22 cellular contexts compared by ENCODE assay signal in the genomic region with DNA sequence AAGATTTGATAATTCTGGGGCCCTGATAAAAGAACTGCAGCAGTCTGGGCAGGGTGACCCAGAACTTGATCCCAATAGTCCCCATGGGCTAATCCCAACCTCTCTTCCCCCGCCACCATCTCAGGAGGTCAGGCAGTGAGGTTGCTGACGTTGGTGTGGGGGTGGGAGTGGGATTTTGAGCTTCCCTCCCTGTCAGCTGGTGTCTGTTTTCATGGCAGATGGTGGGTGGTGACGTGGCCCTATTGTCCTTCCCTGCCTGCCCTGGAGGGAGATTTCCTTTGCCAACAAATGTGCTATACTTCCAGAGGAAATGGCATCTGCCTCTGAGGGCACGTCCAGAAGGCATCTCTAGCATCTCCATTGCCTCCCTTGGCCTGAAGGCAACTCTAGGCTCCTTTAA. TPM values are rescaled to one million over a fixed set of nuclear protein-coding genes. Genes with fewer than 3 reads are reported as not detected.
DNase-seq lines count a peak whose midpoint lies in the region; ATAC-seq and TF ChIP-seq lines count a peak whose summit lies in the region.
"Had no signal": no experiment of that assay in that cellular context is flagged by ENCODE, and none has a peak within 500 bp of the region (broad histone marks: within the 10 kb centered on the region; RNA-seq: fewer than 3 reads in every experiment).

No MANE protein-coding gene starts in this region.

- no peaks in the 10 kb centered on the region for H3K9me3 ChIP-seq in gastroesophageal sphincter
- H3K9me3 ChIP-seq: adrenal gland, mucosa of descending colon, testis had no signal

- H3K27me3 ChIP-seq in gastroesophageal sphincter: peaks cover 19% of the 10 kb centered on the region
- H3K27me3 ChIP-seq: adrenal gland, testis had no signal

- no peaks in the 10 kb centered on the region for H3K36me3 ChIP-seq in gastroesophageal sphincter
- H3K36me3 ChIP-seq: adrenal gland had no signal

- H3K9me3 Mint-ChIP-seq in glutamatergic neuron (ENCODE audit: unreplicated experiment): peaks cover 10% of the 10 kb centered on the region
- no peaks in the 10 kb centered on the region for H3K9me3 Mint-ChIP-seq in activated CD8-positive, alpha-beta T cell treated with anti-CD3 and anti-CD28 coated beads, Interleukin-2, amount 10 ng/mL, durations not matched to agents 7 days and 5 days (ENCODE audit: insufficient read depth)
- H3K9me3 Mint-ChIP-seq: activated T-helper 2 cell treated with anti-CD3 and anti-CD28 coated beads, Interferon-gamma antibody, Interleukin-2, Interleukin-4, amounts not matched to agents 10 μg/mL and 5 μg/mL and 100 μg/mL, durations not matched to agents 14 hours and 24 hours and 36 hours; effector memory CD8-positive, alpha-beta T cell; T-helper 2 cell treated with Interferon-gamma antibody and Interleukin-4, amounts not matched to agents 5 μg/mL and 100 μg/mL, for 36 hours had no signal

- DNase-seq in DMS153 (lab: John Stamatoyannopoulos, UW) (peak; percentile 73), LHCN-M2 (ENCODE audit: low read depth) (peak; percentile 2), NCI-H774 (lab: John Stamatoyannopoulos, UW) (peak; percentile 22), glutamatergic neuron (peak; percentile 87), foreskin fibroblast (no peak)
- no peak for DNase-seq in activated CD8-positive, alpha-beta T cell treated with anti-CD3 and anti-CD28 coated beads, Interleukin-2, amount 10 ng/mL, durations not matched to agents 7 days and 5 days
- DNase-seq: adrenal gland; AML-193; Calu3; central memory CD4-positive, alpha-beta T cell; effector memory CD8-positive, alpha-beta T cell; left cardiac atrium; mucosa of descending colon; NK-92 treated with Interleukin-12 subunit alpha and Interleukin-12 subunit beta, amount 100 ng/mL, for 24 hours; testis had no signal

- H3K27ac Mint-ChIP-seq in glutamatergic neuron (ENCODE audit: unreplicated experiment): peak overlapping the region; percentile 98
- no peak overlapping the region for H3K27ac Mint-ChIP-seq in activated CD8-positive, alpha-beta T cell treated with anti-CD3 and anti-CD28 coated beads, Interleukin-2, amount 10 ng/mL, durations not matched to agents 7 days and 5 days
- H3K27ac Mint-ChIP-seq: activated T-helper 2 cell treated with anti-CD3 and anti-CD28 coated beads, Interferon-gamma antibody, Interleukin-2, Interleukin-4, amounts not matched to agents 10 μg/mL and 5 μg/mL and 100 μg/mL, durations not matched to agents 14 hours and 24 hours and 36 hours; effector memory CD8-positive, alpha-beta T cell; T-helper 2 cell treated with Interferon-gamma antibody and Interleukin-4, amounts not matched to agents 5 μg/mL and 100 μg/mL, for 36 hours had no signal

- H3K27ac ChIP-seq in gastroesophageal sphincter: no peak overlapping the region
- H3K27ac ChIP-seq: adrenal gland, parathyroid adenoma, testis had no signal

- H3K4me3 Mint-ChIP-seq in glutamatergic neuron (ENCODE audit: unreplicated experiment): peak overlapping the region; percentile 80
- no peak overlapping the region for H3K4me3 Mint-ChIP-seq in activated CD8-positive, alpha-beta T cell treated with anti-CD3 and anti-CD28 coated beads, Interleukin-2, amount 10 ng/mL, durations not matched to agents 7 days and 5 days
- H3K4me3 Mint-ChIP-seq: effector memory CD8-positive, alpha-beta T cell; T-helper 2 cell treated with Interferon-gamma antibody and Interleukin-4, amounts not matched to agents 5 μg/mL and 100 μg/mL, for 36 hours had no signal

- CTCF ChIA-PET in activated CD8-positive, alpha-beta T cell treated with anti-CD3 and anti-CD28 coated beads, Interleukin-2, amount 10 ng/mL, durations not matched to agents 7 days and 5 days (lab: Charles Lee): interaction anchor here (1.4 kb wide), 2 partner anchors 11 to 12 kb away, joined by 3 to 7 read pairs; no protein-coding TSS in a partner anchor

- no peaks in the 10 kb centered on the region for H3K4me1 ChIP-seq in gastroesophageal sphincter
- H3K4me1 ChIP-seq: adrenal gland, parathyroid adenoma, testis had no signal

- ATAC-seq in activated CD8-positive, alpha-beta T cell treated with anti-CD3 and anti-CD28 coated beads, Interleukin-2, amount 10 ng/mL, durations not matched to agents 7 days and 5 days: no peak
- ATAC-seq in gastroesophageal sphincter: no peak
- ATAC-seq: activated CD4-positive, CD25-positive, alpha-beta regulatory T cell treated with anti-CD3 and anti-CD28 coated beads, Interleukin-2, amount 50 U/mL, for 24 hours; effector memory CD8-positive, alpha-beta T cell; left cardiac atrium; mucosa of descending colon; Right ventricle myocardium inferior had no signal

- TF ChIP-seq CTCF in glutamatergic neuron (IDR thresholded peaks at IDR 0.05; ENCODE audit: partially characterized antibody, unreplicated experiment) (no peak), foreskin fibroblast (IDR thresholded peaks at IDR 0.05; ENCODE audit: low read depth, low read length) (no peak), gastroesophageal sphincter (IDR thresholded peaks at IDR 0.05) (no peak)

- TF ChIP-seq POLR2A in gastroesophageal sphincter (IDR thresholded peaks at IDR 0.05): no peak

- no peaks in the 10 kb centered on the region for H3K36me3 Mint-ChIP-seq in glutamatergic neuron (ENCODE audit: unreplicated experiment)
- no peaks in the 10 kb centered on the region for H3K36me3 Mint-ChIP-seq in activated CD8-positive, alpha-beta T cell treated with anti-CD3 and anti-CD28 coated beads, Interleukin-2, amount 10 ng/mL, durations not matched to agents 7 days and 5 days (ENCODE audit: low read depth)

- peaks cover 4% of the 10 kb centered on the region for H3K27me3 Mint-ChIP-seq in glutamatergic neuron (ENCODE audit: unreplicated experiment)
- no peaks in the 10 kb centered on the region for H3K27me3 Mint-ChIP-seq in activated CD8-positive, alpha-beta T cell treated with anti-CD3 and anti-CD28 coated beads, Interleukin-2, amount 10 ng/mL, durations not matched to agents 7 days and 5 days (ENCODE audit: low read depth)

- no peak overlapping the region for H3K4me3 ChIP-seq in foreskin fibroblast (ENCODE audit: low read depth in 1 of 2, low read length in 2 of 2)
- H3K4me3 ChIP-seq in gastroesophageal sphincter: no peak overlapping the region
- H3K4me3 ChIP-seq: adrenal gland, mucosa of descending colon, smooth muscle cell, testis had no signal

- TF ChIP-seq EP300 in gastroesophageal sphincter (IDR thresholded peaks at IDR 0.05): no peak

- POLR2A ChIA-PET in activated CD8-positive, alpha-beta T cell treated with anti-CD3 and anti-CD28 coated beads, Interleukin-2, amount 10 ng/mL, durations not matched to agents 7 days and 5 days (lab: Charles Lee): no interaction called here

- peaks cover 70% of the 10 kb centered on the region for H3K4me1 Mint-ChIP-seq in glutamatergic neuron (ENCODE audit: low read depth, unreplicated experiment)
- peaks cover 5% of the 10 kb centered on the region for H3K4me1 Mint-ChIP-seq in activated CD8-positive, alpha-beta T cell treated with anti-CD3 and anti-CD28 coated beads, Interleukin-2, amount 10 ng/mL, durations not matched to agents 7 days and 5 days (ENCODE audit: low read depth)

- 50 to 60% methylated on average over 1 of the region's 4 CpGs for WGBS in gastroesophageal sphincter (ENCODE audit: low coverage in 1 of 2), 2 donors

RNA-seq across cellular contexts. Expression of a gene that starts 37.7 kb away (rescaled TPM):
- total RNA-seq in LHCN-M2 (2014; rRNA removed) (not detected in 2 replicates), glutamatergic neuron (ENCODE audit: unreplicated experiment) (206 TPM), gastroesophageal sphincter (not detected)
- not detected for polyA plus RNA-seq in LHCN-M2 (2012)
- not detected for total RNA-seq in activated CD8-positive, alpha-beta T cell treated with anti-CD3 and anti-CD28 coated beads, Interleukin-2, amount 10 ng/mL, durations not matched to agents 7 days and 5 days
- total RNA-seq: activated T-helper 2 cell treated with anti-CD3 and anti-CD28 coated beads, Interferon-gamma antibody, Interleukin-2, Interleukin-4, amounts not matched to agents 10 μg/mL and 5 μg/mL and 100 μg/mL, durations not matched to agents 14 hours and 24 hours and 36 hours; Calu3; left cardiac atrium; mucosa of descending colon; Right ventricle myocardium inferior; smooth muscle cell had no signal
- polyA plus RNA-seq: smooth muscle cell had no signal

Comparison
In these comparisons a context has a peak if more than half of its experiments do, and no peak if none do; other contexts are left out.
1. DNase-seq: peak in DMS153 (single experiment), LHCN-M2 (single experiment), NCI-H774 (single experiment) and glutamatergic neuron (single experiment); none in foreskin fibroblast (0 of 2) and activated CD8-positive, alpha-beta T cell treated with anti-CD3 and anti-CD28 coated beads, Interleukin-2, amount 10 ng/mL, durations not matched to agents 7 days and 5 days (single experiment).
2. RNA of a gene that starts 37.7 kb away (total RNA-seq): 206 TPM in glutamatergic neuron (single experiment); not detected in LHCN-M2, not detected in activated CD8-positive, alpha-beta T cell treated with anti-CD3 and anti-CD28 coated beads, Interleukin-2, amount 10 ng/mL, durations not matched to agents 7 days and 5 days and not detected in gastroesophageal sphincter; every median in the first group is over 100 times any median in the second.